In genomic region chr18:1090758-1091157, GRCh38 we compare ENCODE assay signal across 29 cellular contexts.
"Had no signal": no experiment of that assay in that cellular context is flagged by ENCODE, and none has a peak within 500 bp of the region (broad histone marks: within the 10 kb centered on the region; RNA-seq: fewer than 3 reads in every experiment).

No MANE protein-coding gene starts in this region.

- H3K4me3 ChIP-seq: esophagus muscularis mucosa, heart left ventricle, pancreas, prostate gland, skin epidermis, thoracic aorta had no signal

- H3K36me3 Mint-ChIP-seq: activated naive CD8-positive, alpha-beta T cell; naive thymus-derived CD4-positive, alpha-beta T cell had no signal

- ATAC-seq: activated CD4-positive, alpha-beta T cell treated with anti-CD3 and anti-CD28 coated beads for 36 hours; foreskin keratinocyte; heart left ventricle; left cardiac atrium; naive thymus-derived CD4-positive, alpha-beta T cell; pancreas; sciatic nerve had no signal

- H3K4me3 Mint-ChIP-seq: activated CD4-positive, alpha-beta T cell treated with anti-CD3 and anti-CD28 coated beads for 36 hours; activated naive CD8-positive, alpha-beta T cell; central memory CD8-positive, alpha-beta T cell; dendritic cell treated with granulocyte-macrophage colony-stimulating factor and Interleukin-4, amounts not matched to agents 40 ng/mL and 50 ng/mL, for 4 days; naive thymus-derived CD4-positive, alpha-beta T cell; neural crest cell; stimulated activated naive CD8-positive, alpha-beta T cell treated with anti-CD3 and anti-CD28 coated beads, Interleukin-15, Interleukin-2, amounts not matched to agents 100 ng/mL and 50 ng/mL, for 24 hours; T-helper 2 cell treated with Interferon-gamma antibody and Interleukin-4, amounts not matched to agents 5 μg/mL and 100 μg/mL, for 36 hours had no signal

- H3K27me3 Mint-ChIP-seq: activated CD4-positive, alpha-beta T cell treated with anti-CD3 and anti-CD28 coated beads for 36 hours; activated naive CD8-positive, alpha-beta T cell; central memory CD8-positive, alpha-beta T cell; dendritic cell treated with granulocyte-macrophage colony-stimulating factor and Interleukin-4, amounts not matched to agents 40 ng/mL and 50 ng/mL, for 4 days; stimulated activated naive CD8-positive, alpha-beta T cell treated with anti-CD3 and anti-CD28 coated beads, Interleukin-15, Interleukin-2, amounts not matched to agents 100 ng/mL and 50 ng/mL, for 24 hours had no signal

- DNase-seq: activated CD4-positive, alpha-beta T cell treated with anti-CD3 and anti-CD28 coated beads for 36 hours; activated CD4-positive, CD25-positive, alpha-beta regulatory T cell; activated effector memory CD4-positive, alpha-beta T cell treated with Interleukin-2 at 50 U/mL for 16 hours; activated naive CD4-positive, alpha-beta T cell treated with Interleukin-2 at 50 U/mL for 16 hours; anterior cingulate cortex; effector CD4-positive, alpha-beta T cell; foreskin keratinocyte; heart left ventricle; hypothalamus; left cardiac atrium; midbrain; naive thymus-derived CD4-positive, alpha-beta T cell; nucleus accumbens; pancreas; retina; stimulated activated CD4-positive, alpha-beta T cell treated with anti-CD3 and anti-CD28 coated beads, Interleukin-12 subunit alpha, Interleukin-12 subunit beta, amount 100 ng/mL, for 4 hours; stimulated activated CD4-positive, alpha-beta T cell treated with anti-CD3 and anti-CD28 coated beads, Interleukin-4, amount 100 ng/mL, for 1 hour; trophoblast cell had no signal

- H3K27ac ChIP-seq: esophagus muscularis mucosa, foreskin keratinocyte, heart left ventricle, pancreas, prostate gland, skin epidermis, thoracic aorta had no signal

- H3K4me1 Mint-ChIP-seq: activated CD4-positive, alpha-beta T cell treated with anti-CD3 and anti-CD28 coated beads for 36 hours; central memory CD8-positive, alpha-beta T cell; naive thymus-derived CD4-positive, alpha-beta T cell; neural crest cell had no signal

- H3K36me3 ChIP-seq: esophagus muscularis mucosa, heart left ventricle, pancreas, prostate gland, thoracic aorta had no signal

- H3K27ac Mint-ChIP-seq: activated CD4-positive, alpha-beta T cell treated with anti-CD3 and anti-CD28 coated beads for 36 hours; activated naive CD8-positive, alpha-beta T cell; dendritic cell treated with granulocyte-macrophage colony-stimulating factor and Interleukin-4, amounts not matched to agents 40 ng/mL and 50 ng/mL, for 4 days; naive thymus-derived CD4-positive, alpha-beta T cell; stimulated activated naive CD8-positive, alpha-beta T cell treated with anti-CD3 and anti-CD28 coated beads, Interleukin-15, Interleukin-2, amounts not matched to agents 100 ng/mL and 50 ng/mL, for 24 hours; T-helper 2 cell treated with Interferon-gamma antibody and Interleukin-4, amounts not matched to agents 5 μg/mL and 100 μg/mL, for 36 hours had no signal

- H3K4me1 ChIP-seq: esophagus muscularis mucosa, foreskin keratinocyte, heart left ventricle, pancreas, prostate gland had no signal

- H3K27me3 ChIP-seq: esophagus muscularis mucosa, foreskin keratinocyte, pancreas had no signal
